In genomic region chr19:41426952-41427646, GRCh38 we compare ENCODE assay signal across 8 cellular contexts. TPM values are rescaled to one million over a fixed set of nuclear protein-coding genes. Genes with fewer than 3 reads are reported as not detected.
DNase-seq lines count a peak whose midpoint lies in the region; ATAC-seq and TF ChIP-seq lines count a peak whose summit lies in the region.

Gene B3GNT8, minus strand, starts transcription at chr19:41427374. Its CDS starts 596 bp downstream, at chr19:41426778.

- peaks cover 13% of the 10 kb centered on the region for H3K36me3 Mint-ChIP-seq in activated naive CD4-positive, alpha-beta T cell treated with anti-CD3 and anti-CD28 coated beads, Interleukin-2, amount 10 ng/mL, durations not matched to agents 7 days and 5 days

- H3K4me1 ChIP-seq in NT2/D1 (ENCODE audit: insufficient read depth, insufficient read length) (peaks cover 8% of the 10 kb centered on the region), ovary (ENCODE audit: insufficient read depth) (peaks cover 6% of the 10 kb centered on the region), aorta (ENCODE audit: control insufficient read depth in 1 of 2, insufficient read depth in 2 of 2, low read length in 2 of 2) (no peaks in the 10 kb centered on the region)

- H3K9me3 ChIP-seq in NT2/D1 (ENCODE audit: insufficient read depth, low read length) (no peaks in the 10 kb centered on the region), ovary (no peaks in the 10 kb centered on the region), aorta (ENCODE audit: control insufficient read depth, low read length) (no peaks in the 10 kb centered on the region)

- peak within 1 kb of the TSS; percentile 81 for H3K4me3 Mint-ChIP-seq in activated naive CD4-positive, alpha-beta T cell treated with anti-CD3 and anti-CD28 coated beads, Interleukin-2, amount 10 ng/mL, durations not matched to agents 7 days and 5 days

- no peaks in the 10 kb centered on the region for H3K27me3 Mint-ChIP-seq in activated naive CD4-positive, alpha-beta T cell treated with anti-CD3 and anti-CD28 coated beads, Interleukin-2, amount 10 ng/mL, durations not matched to agents 7 days and 5 days

- DNase-seq in NCI-H146 (lab: John Stamatoyannopoulos, UW) (peak; percentile 13), NCI-H146 treated with DMSO at 0.1 percent for 48 hours (lab: John Stamatoyannopoulos, UW; ENCODE audit: unreplicated experiment) (no peak), NT2/D1 (ENCODE audit: low read depth, low spot score) (peak; percentile 69), Right ventricle myocardium inferior (ENCODE audit: missing footprints) (peak; percentile 95), ovary (peak; percentile 76 to 86 (median 83)), aorta (peak; percentile 92 to 94)
- peak; percentile 66 for DNase-seq in activated naive CD4-positive, alpha-beta T cell treated with anti-CD3 and anti-CD28 coated beads, Interleukin-2, amount 10 ng/mL, durations not matched to agents 7 days and 5 days

- no peak for TF ChIP-seq EP300 in ovary (IDR thresholded peaks at IDR 0.05)

- no peaks in the 10 kb centered on the region for H3K9me3 Mint-ChIP-seq in activated naive CD4-positive, alpha-beta T cell treated with anti-CD3 and anti-CD28 coated beads, Interleukin-2, amount 10 ng/mL, durations not matched to agents 7 days and 5 days

- intact Hi-C loops in Right ventricle myocardium inferior (cut with DNase I), result loop anchor here (2.0 kb wide), 1 partner anchor 62 kb away; the partner anchor contains the start of gene B9D2
- intact Hi-C loops in ovary (cut with DNase I), result no loop called here
- intact Hi-C loops in aorta (cut with DNase I), result loop anchor here in 1 of 2 donors (5.0 kb wide), 1 partner anchor 75 kb away; the partner anchor contains the start of gene TGFB1

- no peak for TF ChIP-seq CTCF in ovary (IDR thresholded peaks at IDR 0.05)

- H3K36me3 ChIP-seq in NT2/D1 (ENCODE audit: insufficient read depth, insufficient read length, low read length) (peaks cover 44% of the 10 kb centered on the region), ovary (no peaks in the 10 kb centered on the region), aorta (ENCODE audit: control insufficient read depth in 1 of 2, insufficient read depth in 2 of 2, low read length in 1 of 2) (peaks cover 0 to 2% of the 10 kb centered on the region in 2 donors)

- H3K9ac ChIP-seq in NT2/D1 (ENCODE audit: insufficient read length, low read depth), result peak within 1 kb of the TSS; percentile 76

- H3K27ac Mint-ChIP-seq in activated naive CD4-positive, alpha-beta T cell treated with anti-CD3 and anti-CD28 coated beads, Interleukin-2, amount 10 ng/mL, durations not matched to agents 7 days and 5 days, result peak within 1 kb of the TSS; percentile 78

- CTCF ChIA-PET in activated naive CD4-positive, alpha-beta T cell treated with anti-CD3 and anti-CD28 coated beads, Interleukin-2, amount 10 ng/mL, durations not matched to agents 7 days and 5 days (lab: Charles Lee), result interaction anchor here (1.7 kb wide), 1 partner anchor 22 kb away, joined by 5 read pairs; no protein-coding TSS in a partner anchor

- peaks cover 30% of the 10 kb centered on the region for H3K4me1 Mint-ChIP-seq in activated naive CD4-positive, alpha-beta T cell treated with anti-CD3 and anti-CD28 coated beads, Interleukin-2, amount 10 ng/mL, durations not matched to agents 7 days and 5 days

- H3K27ac ChIP-seq in ovary (peak within 1 kb of the TSS; percentile 22 to 68), aorta (ENCODE audit: low read depth in 1 of 2, low read length in 2 of 2) (peak within 1 kb of the TSS in 1 of 2 donors; percentile 48)

- WGBS in ovary, 3 donors, result 15 to 22% (median 18%) methylated on average over 17 to 19 of the region's 19 CpGs
- 4 to 6% methylated on average over 15 to 19 of the region's 19 CpGs for WGBS in aorta, 2 donors

- H3K4me3 ChIP-seq in NT2/D1 (ENCODE audit: insufficient read length, low read depth) (peak within 1 kb of the TSS; percentile 45), ovary (peak within 1 kb of the TSS; percentile 54), aorta (ENCODE audit: low read length in 2 of 2) (peak within 1 kb of the TSS; percentile 33 to 53)

- no peak for TF ChIP-seq POLR2A in ovary (IDR thresholded peaks at IDR 0.05)

- no peaks in the 10 kb centered on the region for H3K27me3 ChIP-seq in NT2/D1 (ENCODE audit: insufficient read depth, insufficient read length)
- no peaks in the 10 kb centered on the region for H3K27me3 ChIP-seq in ovary
- H3K27me3 ChIP-seq in aorta (ENCODE audit: control insufficient read depth in 1 of 2, insufficient read depth in 2 of 2, low read length in 1 of 2), result no peaks in the 10 kb centered on the region

- peak; percentile 90 for ATAC-seq in Right ventricle myocardium inferior
- peak; percentile 94 for ATAC-seq in aorta (ENCODE audit: low FRiP score)
- no peak for ATAC-seq in GM19035 (IDR thresholded peaks at IDR 0.05; ENCODE audit: unreplicated experiment)

RNA-seq across cellular contexts. Expression of gene B3GNT8, which starts in this region (rescaled TPM):
- total RNA-seq in Right ventricle myocardium inferior (8.3 TPM), ovary (1 to 10 TPM in 4 of 7 donors, under 1 TPM in 3; 0.51 to 2.2 (median 1.2) TPM), aorta (1 to 10 TPM; 3.2 to 3.9 TPM)
- polyA plus RNA-seq in ovary (1 to 10 TPM in 1 of 2 donors, not detected in 1; 1.1 TPM), aorta (1 to 10 TPM; 3.7 to 7.4 TPM)
